In the genomic region with DNA sequence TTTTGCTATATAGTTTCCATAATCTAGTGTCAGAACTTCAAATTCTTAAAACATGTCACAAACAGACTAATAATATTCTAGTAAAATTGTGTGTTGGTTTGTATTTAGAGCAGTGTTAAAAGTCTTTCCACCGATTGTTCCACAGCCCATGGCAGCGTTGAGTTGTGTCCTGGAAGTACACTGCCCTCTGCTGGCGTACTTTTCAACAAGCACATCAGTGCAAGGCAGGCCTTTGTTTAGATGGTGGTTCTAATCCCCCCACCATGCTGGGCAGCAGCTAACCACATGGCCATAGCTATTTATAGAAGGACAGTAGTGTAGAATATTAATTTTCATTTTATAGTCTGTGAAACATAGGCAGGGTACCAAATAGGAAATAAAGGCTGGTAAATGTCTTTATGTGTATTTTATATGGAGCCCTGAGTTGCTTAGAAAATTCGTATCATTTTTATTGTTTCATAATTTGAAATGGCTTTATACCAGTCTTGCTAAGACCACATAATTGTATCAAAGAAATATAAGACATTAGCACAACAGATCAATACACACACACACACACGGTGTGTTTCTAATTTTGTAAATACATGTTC, we compare ENCODE assay signal across 8 cellular contexts.
DNase-seq lines count a peak whose midpoint lies in the region; ATAC-seq and TF ChIP-seq lines count a peak whose summit lies in the region.

No MANE protein-coding gene starts in this region.

- H3F3A ChIP-seq in PC-3 (ENCODE audit: low read length, unreplicated experiment) (no peaks in the 10 kb centered on the region), neural progenitor cell (ENCODE audit: low read depth) (peaks cover 3% of the 10 kb centered on the region)

- ATAC-seq in GM21723 (IDR thresholded peaks at IDR 0.05; ENCODE audit: unreplicated experiment) (peak; percentile 85), PC-3 (peak; percentile 95)
- ATAC-seq in activated T-cell treated with anti-CD3 and anti-CD28 coated beads, Interleukin-2, amount 50 U/mL, for 4 hours: peak in 1 of 2 donors; percentile 73

- in situ Hi-C loops in transverse colon (cut with MboI; ENCODE audit: low pct_ligation_motif_present in 1 of 4, low pct_unique_long_range_greater_than_20kb in 1 of 4, low sequenced_read_pairs in 3 of 4): loop anchor here in 2 of 4 donors (5.0 to 25.0 kb wide), 3 partner anchors 140 to 980 kb away; no protein-coding TSS in a partner anchor

- peak; percentile 78 for TF ChIP-seq CTCF in KMS-11 (conservative IDR thresholded peaks at IDR 0.05; ENCODE audit: low read depth, low read length)
- peak; percentile 94 for TF ChIP-seq CTCF in PC-3 (conservative IDR thresholded peaks at IDR 0.05; ENCODE audit: low read depth, low read length)
- TF ChIP-seq CTCF in fibroblast of mammary gland (conservative IDR thresholded peaks at IDR 0.05; ENCODE audit: control insufficient read depth, insufficient read depth, low read depth, low read length): peak; percentile 87
- peak; percentile 94 for TF ChIP-seq CTCF in neural progenitor cell (IDR thresholded peaks at IDR 0.05)
- peak; percentile 73 to 85 (median 79) for TF ChIP-seq CTCF in transverse colon (IDR thresholded peaks at IDR 0.05)

- H4K20me1 ChIP-seq in KMS-11 (ENCODE audit: insufficient read depth) (no peaks in the 10 kb centered on the region), PC-3 (ENCODE audit: low read length) (no peaks in the 10 kb centered on the region), neural progenitor cell (ENCODE audit: low read depth) (no peaks in the 10 kb centered on the region)

- 28 to 30% methylated on average over 5 of the region's 5 CpGs for WGBS in transverse colon (ENCODE audit: low coverage in 1 of 2), 2 donors

- CTCF ChIA-PET in PC-3 (lab: Charles Lee): interaction anchor here (1.5 kb wide), 2 partner anchors 146 to 148 kb away, joined by 3 to 6 read pairs; no protein-coding TSS in a partner anchor

- DNase-seq in EL (peak; percentile 73), PC-3 (peak; percentile 80), fibroblast of mammary gland (ENCODE audit: low read depth) (peak; percentile 80), neural progenitor cell (ENCODE audit: low spot score) (peak; percentile 92), transverse colon (peak; percentile 78)
- DNase-seq in activated T-cell treated with anti-CD3 and anti-CD28 coated beads, Interleukin-2, amount 50 U/mL, for 4 hours: peak; percentile 23

- H3K27ac ChIP-seq in KMS-11 (no peak overlapping the region), PC-3 (ENCODE audit: low read length) (no peak overlapping the region), neural progenitor cell (no peak overlapping the region), transverse colon (no peak overlapping the region)

- POLR2A ChIA-PET in PC-3 (lab: Charles Lee; ENCODE audit: unreplicated experiment): no interaction called here

- H3K79me2 ChIP-seq in KMS-11 (ENCODE audit: insufficient read depth, low read depth): no peaks in the 10 kb centered on the region
- no peaks in the 10 kb centered on the region for H3K79me2 ChIP-seq in PC-3 (ENCODE audit: low read length)
- H3K79me2 ChIP-seq in neural progenitor cell (ENCODE audit: low read depth): no peaks in the 10 kb centered on the region

- H3K27me3 ChIP-seq in KMS-11 (ENCODE audit: insufficient read depth, low read depth): no peaks in the 10 kb centered on the region
- H3K27me3 ChIP-seq in PC-3 (ENCODE audit: low read length): peaks cover 9% of the 10 kb centered on the region; the same call in 1 of the 2 replicates
- H3K27me3 ChIP-seq in neural progenitor cell: no peaks in the 10 kb centered on the region
- H3K27me3 ChIP-seq in transverse colon: no peaks in the 10 kb centered on the region

- no peaks in the 10 kb centered on the region for H3K9me3 Mint-ChIP-seq in activated T-cell treated with anti-CD3 and anti-CD28 coated beads, Interleukin-2, amount 50 U/mL, for 4 hours
- H3K9me3 Mint-ChIP-seq in neural progenitor cell: peaks cover 9% of the 10 kb centered on the region

- no peak for TF ChIP-seq POLR2A in transverse colon (IDR thresholded peaks at IDR 0.05)

- no peak overlapping the region for H3K4me2 ChIP-seq in KMS-11
- no peak overlapping the region for H3K4me2 ChIP-seq in PC-3 (ENCODE audit: low read length)
- H3K4me2 ChIP-seq in neural progenitor cell: no peak overlapping the region

- no peaks in the 10 kb centered on the region for H3K9me2 ChIP-seq in PC-3 (replicated peaks; ENCODE audit: low read length)

- no peak overlapping the region for H3K9ac ChIP-seq in KMS-11
- no peak overlapping the region for H3K9ac ChIP-seq in PC-3 (ENCODE audit: low read length)
- H3K9ac ChIP-seq in neural progenitor cell: no peak overlapping the region

- no peaks in the 10 kb centered on the region for H3K4me1 Mint-ChIP-seq in activated T-cell treated with anti-CD3 and anti-CD28 coated beads, Interleukin-2, amount 50 U/mL, for 4 hours (ENCODE audit: low read depth)
- peaks cover 2% of the 10 kb centered on the region for H3K4me1 Mint-ChIP-seq in neural progenitor cell

- no peaks in the 10 kb centered on the region for H3K36me3 ChIP-seq in KMS-11 (ENCODE audit: insufficient read depth)
- no peaks in the 10 kb centered on the region for H3K36me3 ChIP-seq in PC-3 (ENCODE audit: low read depth, low read length)
- H3K36me3 ChIP-seq in neural progenitor cell: no peaks in the 10 kb centered on the region
- no peaks in the 10 kb centered on the region for H3K36me3 ChIP-seq in transverse colon

- peaks cover 3% of the 10 kb centered on the region for H3K4me1 ChIP-seq in KMS-11 (ENCODE audit: low read depth, poor library complexity, severe bottlenecking)
- H3K4me1 ChIP-seq in PC-3 (ENCODE audit: insufficient read depth, low read length): no peaks in the 10 kb centered on the region
- peaks cover 21% of the 10 kb centered on the region for H3K4me1 ChIP-seq in neural progenitor cell
- H3K4me1 ChIP-seq in transverse colon: peaks cover 0 to 42% (median 10%) of the 10 kb centered on the region in 4 donors

- intact Hi-C loops in PC-3 (cut with micrococcal nuclease) (loop anchor here (1.0 to 10.0 kb wide), 4 partner anchors 145 to 965 kb away; no protein-coding TSS in a partner anchor), transverse colon (cut with DNase I; ENCODE audit: low total_unique reads) (no loop called here)

- no peaks in the 10 kb centered on the region for H3K36me3 Mint-ChIP-seq in activated T-cell treated with anti-CD3 and anti-CD28 coated beads, Interleukin-2, amount 50 U/mL, for 4 hours (ENCODE audit: insufficient read depth)
- H3K36me3 Mint-ChIP-seq in neural progenitor cell: no peaks in the 10 kb centered on the region

- H3K4me3 ChIP-seq in KMS-11 (IDR thresholded peaks at IDR 0.05; ENCODE audit: insufficient read depth, low read depth, low read length) (no peak overlapping the region), PC-3 (ENCODE audit: low read length) (no peak overlapping the region), fibroblast of mammary gland (ENCODE audit: control insufficient read depth, low read depth, low read length) (no peak overlapping the region), neural progenitor cell (no peak overlapping the region), transverse colon (no peak overlapping the region)

- no peak overlapping the region for H2AFZ ChIP-seq in KMS-11 (ENCODE audit: low read depth)
- no peak overlapping the region; the same call in 1 of the 2 replicates for H2AFZ ChIP-seq in PC-3 (ENCODE audit: low read length)
- no peak overlapping the region for H2AFZ ChIP-seq in neural progenitor cell (replicated peaks)

- TF ChIP-seq EP300 in transverse colon (IDR thresholded peaks at IDR 0.05; ENCODE audit: low read depth): no peak

- no peak overlapping the region for H3K4me3 Mint-ChIP-seq in activated T-cell treated with anti-CD3 and anti-CD28 coated beads, Interleukin-2, amount 50 U/mL, for 4 hours
- no peak overlapping the region for H3K4me3 Mint-ChIP-seq in neural progenitor cell

- no peak overlapping the region for H3K27ac Mint-ChIP-seq in neural progenitor cell

- no peaks in the 10 kb centered on the region for H3K9me3 ChIP-seq in PC-3 (ENCODE audit: low read length)
- no peaks in the 10 kb centered on the region for H3K9me3 ChIP-seq in neural progenitor cell (ENCODE audit: low read depth)
- no peaks in the 10 kb centered on the region for H3K9me3 ChIP-seq in transverse colon

- peaks cover 8% of the 10 kb centered on the region for H3K27me3 Mint-ChIP-seq in activated T-cell treated with anti-CD3 and anti-CD28 coated beads, Interleukin-2, amount 50 U/mL, for 4 hours (ENCODE audit: low read depth)
- H3K27me3 Mint-ChIP-seq in neural progenitor cell (ENCODE audit: insufficient read depth, low read depth): peaks cover 2% of the 10 kb centered on the region

- no TSS peak for BruUV-seq in PC-3 (replicated peaks; lab: Mats Ljungman, UMichigan)

Comparison
In these comparisons a context has a peak if more than half of its experiments do, and no peak if none do; other contexts are left out.
1. DNase-seq: peak in every context shown above with its lines; median percentile 92 in neural progenitor cell; 80 in PC-3; 80 in fibroblast of mammary gland; 78 in transverse colon; 73 in EL; 23 in activated T-cell treated with anti-CD3 and anti-CD28 coated beads, Interleukin-2, amount 50 U/mL, for 4 hours.